In the genomic region with DNA sequence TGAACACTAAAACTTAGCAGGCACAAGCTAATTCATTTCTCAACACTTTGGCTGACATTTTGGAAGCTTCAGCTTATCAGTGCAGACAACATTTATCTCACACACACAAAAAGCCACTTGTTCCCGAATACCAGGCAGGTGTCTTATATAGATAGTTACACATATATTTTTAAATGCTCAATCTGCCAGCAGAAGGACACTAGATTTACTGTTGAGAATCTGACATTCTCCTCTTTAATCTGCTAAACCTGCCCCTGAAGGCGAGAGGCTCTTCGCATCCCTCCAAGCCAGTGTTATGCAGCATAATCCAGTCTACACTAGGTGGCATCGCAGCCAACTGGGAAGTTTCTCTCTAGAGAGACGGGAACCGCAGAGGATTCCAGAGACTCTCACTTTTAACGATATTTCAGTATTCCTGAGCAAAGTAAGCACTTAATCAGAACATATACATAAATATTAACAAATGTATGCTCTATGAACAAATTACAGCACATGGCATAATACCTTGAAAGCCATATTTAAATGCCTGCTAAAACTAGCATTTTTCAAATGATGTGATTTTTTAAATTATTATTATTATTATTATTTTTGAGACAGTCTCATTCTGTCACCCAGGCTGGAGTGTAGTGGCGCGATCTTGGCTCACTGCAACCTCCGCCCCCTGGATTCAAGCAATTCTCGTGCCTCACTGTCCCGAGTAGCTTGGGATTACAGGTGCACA, we compare ENCODE assay signal across 1 cellular context.
TF ChIP-seq lines count a peak whose summit lies in the region.

No MANE protein-coding gene starts in this region.

TF ChIP-seq in K562, 482 proteins besides CTCF, POLR2A, EP300 and RAD21 (continued from another document and continues in another):
- TF ChIP-seq, protein P1, sequence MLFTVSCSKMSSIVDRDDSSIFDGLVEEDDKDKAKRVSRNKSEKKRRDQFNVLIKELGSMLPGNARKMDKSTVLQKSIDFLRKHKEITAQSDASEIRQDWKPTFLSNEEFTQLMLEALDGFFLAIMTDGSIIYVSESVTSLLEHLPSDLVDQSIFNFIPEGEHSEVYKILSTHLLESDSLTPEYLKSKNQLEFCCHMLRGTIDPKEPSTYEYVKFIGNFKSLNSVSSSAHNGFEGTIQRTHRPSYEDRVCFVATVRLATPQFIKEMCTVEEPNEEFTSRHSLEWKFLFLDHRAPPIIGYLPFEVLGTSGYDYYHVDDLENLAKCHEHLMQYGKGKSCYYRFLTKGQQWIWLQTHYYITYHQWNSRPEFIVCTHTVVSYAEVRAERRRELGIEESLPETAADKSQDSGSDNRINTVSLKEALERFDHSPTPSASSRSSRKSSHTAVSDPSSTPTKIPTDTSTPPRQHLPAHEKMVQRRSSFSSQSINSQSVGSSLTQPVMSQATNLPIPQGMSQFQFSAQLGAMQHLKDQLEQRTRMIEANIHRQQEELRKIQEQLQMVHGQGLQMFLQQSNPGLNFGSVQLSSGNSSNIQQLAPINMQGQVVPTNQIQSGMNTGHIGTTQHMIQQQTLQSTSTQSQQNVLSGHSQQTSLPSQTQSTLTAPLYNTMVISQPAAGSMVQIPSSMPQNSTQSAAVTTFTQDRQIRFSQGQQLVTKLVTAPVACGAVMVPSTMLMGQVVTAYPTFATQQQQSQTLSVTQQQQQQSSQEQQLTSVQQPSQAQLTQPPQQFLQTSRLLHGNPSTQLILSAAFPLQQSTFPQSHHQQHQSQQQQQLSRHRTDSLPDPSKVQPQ (CRISPR knock-in tag; IDR thresholded peaks at IDR 0.05; ENCODE audit: borderline replicate concordance) = no peak
- no peak for TF ChIP-seq KLF1 (tag; IDR thresholded peaks at IDR 0.05)
- TF ChIP-seq MTA2 (IDR thresholded peaks at IDR 0.05; ENCODE audit: low read depth) = peak; percentile 85
- peak; percentile 94 for TF ChIP-seq TCF3 (CRISPR knock-in tag; IDR thresholded peaks at IDR 0.05)
- TF ChIP-seq NFIX (CRISPR knock-in tag; IDR thresholded peaks at IDR 0.05; ENCODE audit: low read depth) = no peak
- peak; percentile 80 for TF ChIP-seq NCOR1 (IDR thresholded peaks at IDR 0.05)
- TF ChIP-seq MCM2 (IDR thresholded peaks at IDR 0.05; ENCODE audit: low read depth) = no peak
- TF ChIP-seq ZNF316 (IDR thresholded peaks at IDR 0.05) = no peak
- no peak for TF ChIP-seq SMARCB1 (IDR thresholded peaks at IDR 0.05; ENCODE audit: insufficient read length, low read depth)
- TF ChIP-seq ADNP (tag; IDR thresholded peaks at IDR 0.05) = no peak
- TF ChIP-seq SMC3 (conservative IDR thresholded peaks at IDR 0.05; ENCODE audit: insufficient read depth, low read depth, low read length) = no peak
- TF ChIP-seq ZFP1 (CRISPR knock-in tag; IDR thresholded peaks at IDR 0.05) = no peak
- TF ChIP-seq ZNF239 (CRISPR knock-in tag; IDR thresholded peaks at IDR 0.05) = no peak
- no peak for TF ChIP-seq RBM39 (optimal IDR thresholded peaks at IDR 0.05; ENCODE audit: low read depth, low read length)
- TF ChIP-seq SRSF1 (IDR thresholded peaks at IDR 0.05; ENCODE audit: low read depth, low read length) = no peak
- no peak for TF ChIP-seq ZSCAN29 (IDR thresholded peaks at IDR 0.05)
- no peak for TF ChIP-seq NFE2L1 (tag; IDR thresholded peaks at IDR 0.05; ENCODE audit: borderline replicate concordance, low read depth)
- TF ChIP-seq NCOA1 (IDR thresholded peaks at IDR 0.05; ENCODE audit: low read depth) = no peak
- TF ChIP-seq, protein P2, sequence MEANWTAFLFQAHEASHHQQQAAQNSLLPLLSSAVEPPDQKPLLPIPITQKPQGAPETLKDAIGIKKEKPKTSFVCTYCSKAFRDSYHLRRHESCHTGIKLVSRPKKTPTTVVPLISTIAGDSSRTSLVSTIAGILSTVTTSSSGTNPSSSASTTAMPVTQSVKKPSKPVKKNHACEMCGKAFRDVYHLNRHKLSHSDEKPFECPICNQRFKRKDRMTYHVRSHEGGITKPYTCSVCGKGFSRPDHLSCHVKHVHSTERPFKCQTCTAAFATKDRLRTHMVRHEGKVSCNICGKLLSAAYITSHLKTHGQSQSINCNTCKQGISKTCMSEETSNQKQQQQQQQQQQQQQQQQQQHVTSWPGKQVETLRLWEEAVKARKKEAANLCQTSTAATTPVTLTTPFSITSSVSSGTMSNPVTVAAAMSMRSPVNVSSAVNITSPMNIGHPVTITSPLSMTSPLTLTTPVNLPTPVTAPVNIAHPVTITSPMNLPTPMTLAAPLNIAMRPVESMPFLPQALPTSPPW (CRISPR knock-in tag; IDR thresholded peaks at IDR 0.05) = no peak
- TF ChIP-seq, protein P3, sequence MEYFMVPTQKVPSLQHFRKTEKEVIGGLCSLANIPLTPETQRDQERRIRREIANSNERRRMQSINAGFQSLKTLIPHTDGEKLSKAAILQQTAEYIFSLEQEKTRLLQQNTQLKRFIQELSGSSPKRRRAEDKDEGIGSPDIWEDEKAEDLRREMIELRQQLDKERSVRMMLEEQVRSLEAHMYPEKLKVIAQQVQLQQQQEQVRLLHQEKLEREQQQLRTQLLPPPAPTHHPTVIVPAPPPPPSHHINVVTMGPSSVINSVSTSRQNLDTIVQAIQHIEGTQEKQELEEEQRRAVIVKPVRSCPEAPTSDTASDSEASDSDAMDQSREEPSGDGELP (CRISPR knock-in tag; IDR thresholded peaks at IDR 0.05; ENCODE audit: borderline replicate concordance) = no peak
- no peak for TF ChIP-seq CAMTA2 (CRISPR knock-in tag; conservative IDR thresholded peaks at IDR 0.05)
- peak; percentile 90 for TF ChIP-seq TAL1 (IDR thresholded peaks at IDR 0.05)
- no peak for TF ChIP-seq FOS (IDR thresholded peaks at IDR 0.05; ENCODE audit: extremely low read depth, insufficient read length)
- peak; percentile 93 for TF ChIP-seq TEAD4 (IDR thresholded peaks at IDR 0.05; ENCODE audit: low read length)
- TF ChIP-seq TEAD4 (CRISPR knock-in tag; IDR thresholded peaks at IDR 0.05; ENCODE audit: borderline replicate concordance) = no peak
- TF ChIP-seq, protein P4, sequence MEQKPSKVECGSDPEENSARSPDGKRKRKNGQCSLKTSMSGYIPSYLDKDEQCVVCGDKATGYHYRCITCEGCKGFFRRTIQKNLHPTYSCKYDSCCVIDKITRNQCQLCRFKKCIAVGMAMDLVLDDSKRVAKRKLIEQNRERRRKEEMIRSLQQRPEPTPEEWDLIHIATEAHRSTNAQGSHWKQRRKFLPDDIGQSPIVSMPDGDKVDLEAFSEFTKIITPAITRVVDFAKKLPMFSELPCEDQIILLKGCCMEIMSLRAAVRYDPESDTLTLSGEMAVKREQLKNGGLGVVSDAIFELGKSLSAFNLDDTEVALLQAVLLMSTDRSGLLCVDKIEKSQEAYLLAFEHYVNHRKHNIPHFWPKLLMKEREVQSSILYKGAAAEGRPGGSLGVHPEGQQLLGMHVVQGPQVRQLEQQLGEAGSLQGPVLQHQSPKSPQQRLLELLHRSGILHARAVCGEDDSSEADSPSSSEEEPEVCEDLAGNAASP (IDR thresholded peaks at IDR 0.05) = no peak
- TF ChIP-seq SMAD2 (IDR thresholded peaks at IDR 0.05; ENCODE audit: low read depth, low read length) = no peak
- TF ChIP-seq RCOR1 (IDR thresholded peaks at IDR 0.05; ENCODE audit: borderline replicate concordance in 1 of 2, low read depth in 2 of 2, low read length in 2 of 2) = peak; percentile 15 to 96; a peak in 3 of 4 replicates
- no peak for TF ChIP-seq C11orf30 (IDR thresholded peaks at IDR 0.05; ENCODE audit: low read depth)
- TF ChIP-seq, protein P5, sequence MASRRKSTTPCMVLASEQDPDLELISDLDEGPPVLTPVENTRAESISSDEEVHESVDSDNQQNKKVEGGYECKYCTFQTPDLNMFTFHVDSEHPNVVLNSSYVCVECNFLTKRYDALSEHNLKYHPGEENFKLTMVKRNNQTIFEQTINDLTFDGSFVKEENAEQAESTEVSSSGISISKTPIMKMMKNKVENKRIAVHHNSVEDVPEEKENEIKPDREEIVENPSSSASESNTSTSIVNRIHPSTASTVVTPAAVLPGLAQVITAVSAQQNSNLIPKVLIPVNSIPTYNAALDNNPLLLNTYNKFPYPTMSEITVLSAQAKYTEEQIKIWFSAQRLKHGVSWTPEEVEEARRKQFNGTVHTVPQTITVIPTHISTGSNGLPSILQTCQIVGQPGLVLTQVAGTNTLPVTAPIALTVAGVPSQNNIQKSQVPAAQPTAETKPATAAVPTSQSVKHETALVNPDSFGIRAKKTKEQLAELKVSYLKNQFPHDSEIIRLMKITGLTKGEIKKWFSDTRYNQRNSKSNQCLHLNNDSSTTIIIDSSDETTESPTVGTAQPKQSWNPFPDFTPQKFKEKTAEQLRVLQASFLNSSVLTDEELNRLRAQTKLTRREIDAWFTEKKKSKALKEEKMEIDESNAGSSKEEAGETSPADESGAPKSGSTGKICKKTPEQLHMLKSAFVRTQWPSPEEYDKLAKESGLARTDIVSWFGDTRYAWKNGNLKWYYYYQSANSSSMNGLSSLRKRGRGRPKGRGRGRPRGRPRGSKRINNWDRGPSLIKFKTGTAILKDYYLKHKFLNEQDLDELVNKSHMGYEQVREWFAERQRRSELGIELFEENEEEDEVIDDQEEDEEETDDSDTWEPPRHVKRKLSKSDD (conservative IDR thresholded peaks at IDR 0.05; ENCODE audit: low read length) = no peak
- no peak for TF ChIP-seq NFRKB (IDR thresholded peaks at IDR 0.05; ENCODE audit: low read depth)
- no peak for TF ChIP-seq RFX7 (CRISPR knock-in tag; IDR thresholded peaks at IDR 0.05)
- no peak for TF ChIP-seq ZBTB8A (IDR thresholded peaks at IDR 0.05; ENCODE audit: partially characterized antibody)
- no peak for TF ChIP-seq PTRF (tag; IDR thresholded peaks at IDR 0.05)
- no peak for TF ChIP-seq FOXP1 (CRISPR knock-in tag; IDR thresholded peaks at IDR 0.05)
- no peak for TF ChIP-seq PCBP2 (IDR thresholded peaks at IDR 0.05; ENCODE audit: low read depth, low read length, poor library complexity, severe bottlenecking)
- no peak for TF ChIP-seq ZNF77 (CRISPR knock-in tag; IDR thresholded peaks at IDR 0.05)
- no peak for TF ChIP-seq MYNN (IDR thresholded peaks at IDR 0.05)
- no peak for TF ChIP-seq MYNN (CRISPR knock-in tag; IDR thresholded peaks at IDR 0.05)
- peak; percentile 91 for TF ChIP-seq CBFA2T3 (IDR thresholded peaks at IDR 0.05)
- TF ChIP-seq, protein P6, sequence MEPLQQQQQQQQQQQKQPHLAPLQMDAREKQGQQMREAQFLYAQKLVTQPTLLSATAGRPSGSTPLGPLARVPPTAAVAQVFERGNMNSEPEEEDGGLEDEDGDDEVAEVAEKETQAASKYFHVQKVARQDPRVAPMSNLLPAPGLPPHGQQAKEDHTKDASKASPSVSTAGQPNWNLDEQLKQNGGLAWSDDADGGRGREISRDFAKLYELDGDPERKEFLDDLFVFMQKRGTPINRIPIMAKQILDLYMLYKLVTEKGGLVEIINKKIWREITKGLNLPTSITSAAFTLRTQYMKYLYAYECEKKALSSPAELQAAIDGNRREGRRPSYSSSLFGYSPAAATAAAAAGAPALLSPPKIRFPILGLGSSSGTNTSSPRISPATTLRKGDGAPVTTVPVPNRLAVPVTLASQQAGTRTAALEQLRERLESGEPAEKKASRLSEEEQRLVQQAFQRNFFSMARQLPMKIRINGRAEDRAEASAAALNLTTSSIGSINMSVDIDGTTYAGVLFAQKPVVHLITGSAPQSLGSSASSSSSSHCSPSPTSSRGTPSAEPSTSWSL (CRISPR knock-in tag; IDR thresholded peaks at IDR 0.05; ENCODE audit: borderline replicate concordance) = no peak
- TF ChIP-seq KAT7 (CRISPR knock-in tag; IDR thresholded peaks at IDR 0.05; ENCODE audit: borderline replicate concordance) = no peak
- no peak for TF ChIP-seq KDM2B (CRISPR knock-in tag; IDR thresholded peaks at IDR 0.05)
- TF ChIP-seq MXI1 (IDR thresholded peaks at IDR 0.05; ENCODE audit: low read depth, low read length) = no peak
- no peak for TF ChIP-seq DACH1 (IDR thresholded peaks at IDR 0.05; ENCODE audit: partially characterized antibody)
- TF ChIP-seq TGIF2 (CRISPR knock-in tag; IDR thresholded peaks at IDR 0.05) = no peak
- TF ChIP-seq MYBL2 (IDR thresholded peaks at IDR 0.05; ENCODE audit: low read depth) = no peak
- TF ChIP-seq MYBL2 (CRISPR knock-in tag; IDR thresholded peaks at IDR 0.05; ENCODE audit: borderline replicate concordance) = no peak
- no peak for TF ChIP-seq ZNF408 (CRISPR knock-in tag; IDR thresholded peaks at IDR 0.05; ENCODE audit: low read depth)
- TF ChIP-seq, protein P7, sequence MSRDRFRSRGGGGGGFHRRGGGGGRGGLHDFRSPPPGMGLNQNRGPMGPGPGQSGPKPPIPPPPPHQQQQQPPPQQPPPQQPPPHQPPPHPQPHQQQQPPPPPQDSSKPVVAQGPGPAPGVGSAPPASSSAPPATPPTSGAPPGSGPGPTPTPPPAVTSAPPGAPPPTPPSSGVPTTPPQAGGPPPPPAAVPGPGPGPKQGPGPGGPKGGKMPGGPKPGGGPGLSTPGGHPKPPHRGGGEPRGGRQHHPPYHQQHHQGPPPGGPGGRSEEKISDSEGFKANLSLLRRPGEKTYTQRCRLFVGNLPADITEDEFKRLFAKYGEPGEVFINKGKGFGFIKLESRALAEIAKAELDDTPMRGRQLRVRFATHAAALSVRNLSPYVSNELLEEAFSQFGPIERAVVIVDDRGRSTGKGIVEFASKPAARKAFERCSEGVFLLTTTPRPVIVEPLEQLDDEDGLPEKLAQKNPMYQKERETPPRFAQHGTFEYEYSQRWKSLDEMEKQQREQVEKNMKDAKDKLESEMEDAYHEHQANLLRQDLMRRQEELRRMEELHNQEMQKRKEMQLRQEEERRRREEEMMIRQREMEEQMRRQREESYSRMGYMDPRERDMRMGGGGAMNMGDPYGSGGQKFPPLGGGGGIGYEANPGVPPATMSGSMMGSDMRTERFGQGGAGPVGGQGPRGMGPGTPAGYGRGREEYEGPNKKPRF (IDR thresholded peaks at IDR 0.05; ENCODE audit: low read depth, low read length) = no peak
- TF ChIP-seq SOX6 (IDR thresholded peaks at IDR 0.05) = peak; percentile 82
- peak; percentile 92 to 95 for TF ChIP-seq KDM1A (IDR thresholded peaks at IDR 0.05)
- TF ChIP-seq, protein P8, sequence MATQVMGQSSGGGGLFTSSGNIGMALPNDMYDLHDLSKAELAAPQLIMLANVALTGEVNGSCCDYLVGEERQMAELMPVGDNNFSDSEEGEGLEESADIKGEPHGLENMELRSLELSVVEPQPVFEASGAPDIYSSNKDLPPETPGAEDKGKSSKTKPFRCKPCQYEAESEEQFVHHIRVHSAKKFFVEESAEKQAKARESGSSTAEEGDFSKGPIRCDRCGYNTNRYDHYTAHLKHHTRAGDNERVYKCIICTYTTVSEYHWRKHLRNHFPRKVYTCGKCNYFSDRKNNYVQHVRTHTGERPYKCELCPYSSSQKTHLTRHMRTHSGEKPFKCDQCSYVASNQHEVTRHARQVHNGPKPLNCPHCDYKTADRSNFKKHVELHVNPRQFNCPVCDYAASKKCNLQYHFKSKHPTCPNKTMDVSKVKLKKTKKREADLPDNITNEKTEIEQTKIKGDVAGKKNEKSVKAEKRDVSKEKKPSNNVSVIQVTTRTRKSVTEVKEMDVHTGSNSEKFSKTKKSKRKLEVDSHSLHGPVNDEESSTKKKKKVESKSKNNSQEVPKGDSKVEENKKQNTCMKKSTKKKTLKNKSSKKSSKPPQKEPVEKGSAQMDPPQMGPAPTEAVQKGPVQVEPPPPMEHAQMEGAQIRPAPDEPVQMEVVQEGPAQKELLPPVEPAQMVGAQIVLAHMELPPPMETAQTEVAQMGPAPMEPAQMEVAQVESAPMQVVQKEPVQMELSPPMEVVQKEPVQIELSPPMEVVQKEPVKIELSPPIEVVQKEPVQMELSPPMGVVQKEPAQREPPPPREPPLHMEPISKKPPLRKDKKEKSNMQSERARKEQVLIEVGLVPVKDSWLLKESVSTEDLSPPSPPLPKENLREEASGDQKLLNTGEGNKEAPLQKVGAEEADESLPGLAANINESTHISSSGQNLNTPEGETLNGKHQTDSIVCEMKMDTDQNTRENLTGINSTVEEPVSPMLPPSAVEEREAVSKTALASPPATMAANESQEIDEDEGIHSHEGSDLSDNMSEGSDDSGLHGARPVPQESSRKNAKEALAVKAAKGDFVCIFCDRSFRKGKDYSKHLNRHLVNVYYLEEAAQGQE (CRISPR knock-in tag; IDR thresholded peaks at IDR 0.05; ENCODE audit: low read depth) = no peak
- TF ChIP-seq, protein P9, sequence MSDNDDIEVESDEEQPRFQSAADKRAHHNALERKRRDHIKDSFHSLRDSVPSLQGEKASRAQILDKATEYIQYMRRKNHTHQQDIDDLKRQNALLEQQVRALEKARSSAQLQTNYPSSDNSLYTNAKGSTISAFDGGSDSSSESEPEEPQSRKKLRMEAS (CRISPR knock-in tag; IDR thresholded peaks at IDR 0.05) = no peak
